Comparison of ENCODE assay signal across 8 cellular contexts in the genomic region with DNA sequence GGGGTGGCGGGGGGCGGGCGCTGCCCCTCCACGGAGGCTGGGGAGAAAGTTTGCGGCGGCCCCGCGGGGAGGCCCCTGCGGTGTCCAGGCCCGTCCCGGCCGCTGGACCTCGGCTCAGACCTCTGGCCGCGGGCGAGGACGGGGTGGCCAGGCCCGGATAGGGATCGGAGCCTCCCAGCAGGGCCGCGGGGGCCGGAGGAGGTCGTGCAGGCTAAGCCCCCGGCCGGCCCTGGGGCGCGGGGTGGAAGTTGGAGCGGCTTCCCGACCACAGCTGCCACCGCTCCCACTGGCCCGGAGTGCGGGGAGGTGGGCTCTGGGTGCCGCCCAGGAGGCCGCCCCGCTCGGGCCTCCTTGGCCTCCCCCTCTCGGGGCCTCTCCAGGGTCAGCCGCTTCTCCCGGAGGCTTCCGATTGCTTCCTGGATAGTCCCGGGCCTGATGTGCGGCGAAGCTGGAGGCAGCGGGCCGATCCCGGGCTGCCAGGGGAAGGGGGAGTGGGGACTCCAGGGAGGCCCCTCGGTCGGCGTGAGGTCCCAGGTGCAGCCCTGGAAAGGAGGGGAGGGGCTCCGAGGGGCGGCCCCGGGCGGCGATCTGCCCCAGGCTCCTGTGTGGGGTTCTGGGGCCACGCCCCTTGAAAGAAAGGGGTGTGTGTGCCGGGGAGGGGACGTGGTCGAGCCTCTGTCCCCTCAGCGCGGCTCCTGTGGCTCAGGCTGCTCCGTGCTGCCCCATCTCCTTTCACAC. TPM values are rescaled to one million over a fixed set of nuclear protein-coding genes. Genes with fewer than 3 reads are reported as not detected.
DNase-seq lines count a peak whose midpoint lies in the region; ATAC-seq and TF ChIP-seq lines count a peak whose summit lies in the region.

No MANE protein-coding gene starts in this region.

- peak overlapping the region; percentile 39 for H3K4me3 Mint-ChIP-seq in activated T-helper 17 cell treated with anti-CD3 and anti-CD28 coated beads, Interleukin-2, amount 50 U/mL, for 72 hours

- H4K20me1 ChIP-seq in MM.1S (ENCODE audit: insufficient read depth, low read length) = no peaks in the 10 kb centered on the region

- no peaks in the 10 kb centered on the region for H3F3A ChIP-seq in MM.1S (ENCODE audit: insufficient read depth, low read length)

- H3K27ac Mint-ChIP-seq in activated T-helper 17 cell treated with anti-CD3 and anti-CD28 coated beads, Interleukin-2, amount 50 U/mL, for 72 hours = no peak overlapping the region

- peak; percentile 67 for DNase-seq in DMS 273 (lab: John Stamatoyannopoulos, UW; ENCODE audit: unreplicated experiment)
- DNase-seq in DMS 273 treated with DMSO at 0.1 percent for 48 hours (lab: John Stamatoyannopoulos, UW) = no peak
- no peak for DNase-seq in MM.1S
- peak; percentile 50 to 62 for DNase-seq in cardiac muscle cell (ENCODE audit: low read depth in 1 of 2, low spot score in 1 of 2)
- peak; percentile 87 for DNase-seq in retina
- no peak for DNase-seq in NCI-H187 treated with DMSO at 0.1 percent for 48 hours (lab: John Stamatoyannopoulos, UW)

- H3K27me3 Mint-ChIP-seq in activated T-helper 17 cell treated with anti-CD3 and anti-CD28 coated beads, Interleukin-2, amount 50 U/mL, for 72 hours = no peaks in the 10 kb centered on the region

- H3K4me3 ChIP-seq in MM.1S (ENCODE audit: low read length) (peak overlapping the region; percentile 61), cardiac muscle cell (peak overlapping the region; percentile 89)

- no peak overlapping the region for H2AFZ ChIP-seq in MM.1S (ENCODE audit: low read length)

- H3K27ac ChIP-seq in MM.1S (ENCODE audit: low read length) = no peak overlapping the region
- no peak overlapping the region for H3K27ac ChIP-seq in cardiac muscle cell

- peaks cover 5% of the 10 kb centered on the region for H3K4me1 Mint-ChIP-seq in activated T-helper 17 cell treated with anti-CD3 and anti-CD28 coated beads, Interleukin-2, amount 50 U/mL, for 72 hours

- no peak for ATAC-seq in activated T-helper 17 cell treated with anti-CD3 and anti-CD28 coated beads, Interleukin-2, amount 50 U/mL, for 72 hours (replicated peaks)
- no peak for ATAC-seq in HG02571 (IDR thresholded peaks at IDR 0.05; ENCODE audit: unreplicated experiment)

- no peaks in the 10 kb centered on the region for H3K9me3 Mint-ChIP-seq in activated T-helper 17 cell treated with anti-CD3 and anti-CD28 coated beads, Interleukin-2, amount 50 U/mL, for 72 hours

- no peaks in the 10 kb centered on the region for H3K36me3 Mint-ChIP-seq in activated T-helper 17 cell treated with anti-CD3 and anti-CD28 coated beads, Interleukin-2, amount 50 U/mL, for 72 hours (ENCODE audit: low read depth)

- H3K9me2 ChIP-seq in MM.1S (replicated peaks; ENCODE audit: insufficient read depth, low read length) = no peaks in the 10 kb centered on the region

- no peaks in the 10 kb centered on the region; the same call in 1 of the 2 replicates for H3K4me1 ChIP-seq in MM.1S (ENCODE audit: low read length)
- H3K4me1 ChIP-seq in cardiac muscle cell (ENCODE audit: low read depth) = no peaks in the 10 kb centered on the region

- H3K9ac ChIP-seq in MM.1S (ENCODE audit: low read length) = peak overlapping the region; percentile 58; the same call in 1 of the 2 replicates

- H3K36me3 ChIP-seq in MM.1S (replicated peaks; ENCODE audit: insufficient read depth, low read length) = no peaks in the 10 kb centered on the region
- H3K36me3 ChIP-seq in cardiac muscle cell = no peaks in the 10 kb centered on the region

- H3K4me2 ChIP-seq in MM.1S (ENCODE audit: low read depth, low read length) = peak overlapping the region; percentile 85

- H3K79me2 ChIP-seq in MM.1S (ENCODE audit: low read length) = peaks cover 28% of the 10 kb centered on the region

- H3K9me3 ChIP-seq in MM.1S (replicated peaks; ENCODE audit: insufficient read depth, low read length) = no peaks in the 10 kb centered on the region
- no peaks in the 10 kb centered on the region for H3K9me3 ChIP-seq in cardiac muscle cell (ENCODE audit: low read depth)

- no peak for TF ChIP-seq CTCF in MM.1S (IDR thresholded peaks at IDR 0.05; ENCODE audit: low read length)
- TF ChIP-seq CTCF in cardiac muscle cell (IDR thresholded peaks at IDR 0.05; ENCODE audit: low read depth, low read length) = no peak

- H3K27me3 ChIP-seq in MM.1S (replicated peaks; ENCODE audit: insufficient read depth, low read length) = no peaks in the 10 kb centered on the region
- H3K27me3 ChIP-seq in cardiac muscle cell = peaks cover 11% of the 10 kb centered on the region

RNA-seq across cellular contexts. Expression of a gene that starts 0.9 kb away (rescaled TPM):
- 1 to 10 TPM; 7.1 to 9.3 TPM for total RNA-seq in activated T-helper 17 cell treated with anti-CD3 and anti-CD28 coated beads, Interleukin-2, amount 50 U/mL, for 72 hours
- 55.6 and 71.0 TPM in 2 replicates for total RNA-seq in cardiac muscle cell
- 19.5 and 24.2 TPM in 2 replicates for polyA plus RNA-seq in cardiac muscle cell

Comparison
In these comparisons a context has a peak if more than half of its experiments do, and no peak if none do; other contexts are left out.
1. DNase-seq: peak in DMS 273 (single experiment), cardiac muscle cell (2 of 2) and retina (single experiment); none in DMS 273 treated with DMSO at 0.1 percent for 48 hours (single experiment), MM.1S (single experiment) and NCI-H187 treated with DMSO at 0.1 percent for 48 hours (single experiment).